ENCODE assay signal across 22 cellular contexts in genomic region chr3:16066545-16066944, GRCh38.
"Had no signal": no experiment of that assay in that cellular context is flagged by ENCODE, and none has a peak within 500 bp of the region (broad histone marks: within the 10 kb centered on the region; RNA-seq: fewer than 3 reads in every experiment).

No MANE protein-coding gene starts in this region.

- H3K9me3 ChIP-seq: ascending aorta, esophagus muscularis mucosa had no signal

- H3K27me3 Mint-ChIP-seq: dendritic cell treated with granulocyte-macrophage colony-stimulating factor and Interleukin-4, amounts not matched to agents 40 ng/mL and 50 ng/mL, for 4 days had no signal

- H3K9me3 Mint-ChIP-seq: dendritic cell treated with granulocyte-macrophage colony-stimulating factor and Interleukin-4, amounts not matched to agents 40 ng/mL and 50 ng/mL, for 4 days; nephron had no signal

- DNase-seq: activated CD4-positive, alpha-beta T cell treated with anti-CD3 and anti-CD28 coated beads, Interleukin-2, amount 50 U/mL, for 1 hour; activated CD4-positive, CD25-positive, alpha-beta regulatory T cell treated with anti-CD3 and anti-CD28 coated beads, Interleukin-2, amount 50 U/mL, for 72 hours; activated CD8-positive, alpha-beta memory T cell treated with anti-CD3 and anti-CD28 coated beads for 24 hours; activated CD8-positive, alpha-beta memory T cell treated with anti-CD3 and anti-CD28 coated beads, Interleukin-2, amount 50 U/mL, for 48 hours; activated effector memory CD4-positive, alpha-beta T cell treated with anti-CD3 and anti-CD28 coated beads, Interleukin-2, amount 50 U/mL, for 16 hours; activated naive CD4-positive, alpha-beta T cell treated with anti-CD3 and anti-CD28 coated beads, Interleukin-2, amount 50 U/mL, for 16 hours; activated T-cell treated with anti-CD3 and anti-CD28 coated beads, Interleukin-2, amount 50 U/mL, for 72 hours; effector CD8-positive, alpha-beta T cell; hypothalamus; midbrain; posterior cingulate gyrus; stimulated activated CD4-positive, alpha-beta T cell treated with anti-CD3 and anti-CD28 coated beads, Interleukin-12 subunit alpha, Interleukin-12 subunit beta, amount 100 ng/mL, for 4 hours; stimulated activated CD4-positive, alpha-beta T cell treated with anti-CD3 and anti-CD28 coated beads, Interleukin-1b, Interleukin-23, amount 100 ng/mL, for 48 hours; stimulated activated CD8-positive, alpha-beta memory T cell treated with anti-CD3 and anti-CD28 coated beads, Interleukin-4, amount 100 ng/mL, for 48 hours; stimulated activated naive CD4-positive, alpha-beta T cell had no signal

- H3K27me3 ChIP-seq: ascending aorta, esophagus muscularis mucosa had no signal

- H3K27ac ChIP-seq: ascending aorta, VCaP had no signal

- H3K4me3 Mint-ChIP-seq: activated T-cell treated with anti-CD3 and anti-CD28 coated beads, Interleukin-2, amount 50 U/mL, for 72 hours; dendritic cell treated with granulocyte-macrophage colony-stimulating factor and Interleukin-4, amounts not matched to agents 40 ng/mL and 50 ng/mL, for 4 days; nephron had no signal

- H3K27ac Mint-ChIP-seq: activated T-cell treated with anti-CD3 and anti-CD28 coated beads, Interleukin-2, amount 50 U/mL, for 72 hours; dendritic cell treated with granulocyte-macrophage colony-stimulating factor and Interleukin-4, amounts not matched to agents 40 ng/mL and 50 ng/mL, for 4 days; nephron had no signal

- H3K4me3 ChIP-seq: ascending aorta, esophagus muscularis mucosa, lung had no signal

- ATAC-seq: activated T-cell treated with anti-CD3 and anti-CD28 coated beads, Interleukin-2, amount 50 U/mL, for 72 hours; left lobe of liver had no signal

- H3K36me3 ChIP-seq: ascending aorta, esophagus muscularis mucosa had no signal
